Comparison of ENCODE assay signal across 26 cellular contexts in genomic region chr11:71198141-71198822, GRCh38.
"Had no signal": no experiment of that assay in that cellular context is flagged by ENCODE, and none has a peak within 500 bp of the region (broad histone marks: within the 10 kb centered on the region; RNA-seq: fewer than 3 reads in every experiment).

No MANE protein-coding gene starts in this region.

- ATAC-seq: effector memory CD8-positive, alpha-beta T cell; foreskin keratinocyte; gastroesophageal sphincter; heart left ventricle; left cardiac atrium; mucosa of descending colon; pancreas; right lobe of liver; stimulated activated naive CD8-positive, alpha-beta T cell treated with anti-CD3 and anti-CD28 coated beads, Interleukin-15, amount 100 ng/mL, for 72 hours; upper lobe of right lung had no signal

- H3K4me3 ChIP-seq: gastroesophageal sphincter, heart left ventricle, hepatocyte, left lung, lung, mucosa of descending colon, pancreas, right lobe of liver, suprapubic skin, transverse colon, upper lobe of right lung, uterus had no signal

- H3K9me3 ChIP-seq: gastroesophageal sphincter, heart left ventricle, left lung, mucosa of descending colon, pancreas, right lobe of liver, suprapubic skin, transverse colon, upper lobe of right lung, uterus had no signal

- H2AFZ ChIP-seq: hepatocyte had no signal

- H3K4me1 ChIP-seq: foreskin keratinocyte, gastroesophageal sphincter, heart left ventricle, left lung, pancreas, suprapubic skin, upper lobe of right lung, uterus had no signal

- H3K36me3 ChIP-seq: gastroesophageal sphincter, heart left ventricle, left lung, pancreas, right lobe of liver, suprapubic skin, transverse colon, upper lobe of right lung, uterus had no signal

- H3K4me2 ChIP-seq: hepatocyte had no signal

- H3K27me3 ChIP-seq: foreskin keratinocyte, hepatocyte, left lung, pancreas, right lobe of liver, transverse colon, upper lobe of right lung, uterus had no signal

- H3K27ac ChIP-seq: foreskin keratinocyte, gastroesophageal sphincter, heart left ventricle, hepatocyte, left lung, pancreas, right lobe of liver, suprapubic skin, transverse colon, upper lobe of right lung, uterus had no signal

- DNase-seq: cortex of kidney; effector memory CD8-positive, alpha-beta T cell; heart left ventricle; left cardiac atrium; mucosa of descending colon; naive B cell; nephron progenitor cell; occipital lobe; right lobe of liver; small intestine; stimulated activated CD4-positive, alpha-beta T cell treated with anti-CD3 and anti-CD28 coated beads, Interleukin-12 subunit alpha, Interleukin-12 subunit beta, amount 100 ng/mL, for 4 hours; stimulated activated CD4-positive, alpha-beta T cell treated with anti-CD3 and anti-CD28 coated beads, Interleukin-1b, Interleukin-23, amount 100 ng/mL, for 48 hours; stimulated activated CD4-positive, alpha-beta T cell treated with anti-CD3 and anti-CD28 coated beads, Interleukin-4, amount 100 ng/mL, for 1 hour; stimulated activated CD8-positive, alpha-beta memory T cell treated with anti-CD3 and anti-CD28 coated beads, Interleukin-4, amount 100 ng/mL, for 48 hours; stimulated activated naive CD4-positive, alpha-beta T cell; stimulated activated naive CD8-positive, alpha-beta T cell treated with anti-CD3 and anti-CD28 coated beads, Interleukin-15, amount 100 ng/mL, for 72 hours; transverse colon; upper lobe of right lung; uterus had no signal
